In the genomic region with DNA sequence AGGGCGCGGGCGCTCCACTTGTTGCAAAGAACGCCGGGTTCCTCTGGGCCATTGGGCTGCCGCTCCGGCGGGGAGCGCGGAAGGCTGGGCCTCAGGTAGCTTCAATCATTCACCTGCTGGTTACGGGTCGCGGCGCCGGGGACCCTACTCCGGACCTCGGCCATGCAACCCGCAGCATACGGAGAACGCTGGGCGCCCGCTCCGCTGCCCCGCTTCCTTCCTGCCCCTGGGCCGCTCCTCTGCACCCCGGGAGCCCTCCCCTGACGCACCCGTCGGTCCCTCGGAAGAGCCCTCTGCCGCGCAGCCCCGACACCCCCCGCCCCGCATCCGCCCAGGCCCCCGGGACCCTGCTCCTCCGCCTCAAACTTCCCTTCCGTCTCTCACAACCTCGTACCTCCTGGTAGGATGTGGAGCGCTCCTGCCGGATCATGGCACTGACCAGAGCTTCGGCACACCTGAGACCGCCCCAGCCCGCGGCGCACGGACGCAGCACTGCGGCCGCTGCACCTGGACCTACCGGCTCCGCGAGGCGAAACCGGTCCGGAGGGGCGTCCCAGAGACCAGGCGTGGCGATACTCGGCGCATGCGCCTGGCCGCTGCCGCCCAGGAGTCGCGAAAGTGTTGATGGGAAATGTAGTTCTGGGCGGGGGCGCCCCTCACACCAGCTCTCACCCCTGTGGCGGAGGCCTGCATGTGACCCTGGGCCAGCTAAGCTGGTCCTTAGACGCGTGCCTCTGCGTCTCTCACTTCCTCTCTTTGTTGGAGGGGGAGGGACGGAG, we compare ENCODE assay signal across 7 cellular contexts.
DNase-seq lines count a peak whose midpoint lies in the region; ATAC-seq and TF ChIP-seq lines count a peak whose summit lies in the region.

Gene PACC1 (minus strand): TSS at position 559 of the 779 bp plus-strand sequence. CDS start 129 bp downstream, at position 430.

- peak; percentile 92 for TF ChIP-seq POLR2A in GM18505 (IDR thresholded peaks at IDR 0.05; ENCODE audit: borderline replicate concordance, extremely low read depth, insufficient read depth, insufficient read length)

- peak within 1 kb of the TSS; percentile 63 for H3K4me3 ChIP-seq in astrocyte of the cerebellum (ENCODE audit: low read depth, low read length)
- H3K4me3 ChIP-seq in retinal pigment epithelial cell (ENCODE audit: low read length), result peak within 1 kb of the TSS; percentile 87

- in situ Hi-C loops in astrocyte of the cerebellum (cut with HindIII; ENCODE audit: low sequenced_read_pairs), result no loop called here

- TF ChIP-seq CTCF in astrocyte of the cerebellum (IDR thresholded peaks at IDR 0.05; ENCODE audit: low read depth, low read length, missing control alignments) (no peak), retinal pigment epithelial cell (conservative IDR thresholded peaks at IDR 0.05; ENCODE audit: low read depth, low read length) (no peak)

- DNase-seq in NCI-H1930 (lab: John Stamatoyannopoulos, UW) (peak; percentile 91 to 92), T-helper 22 cell (ENCODE audit: low read depth) (peak; percentile 79), astrocyte of the cerebellum (ENCODE audit: low read depth) (peak; percentile 43), hippocampal formation (lab: John Stamatoyannopoulos, UW) (peak; percentile 74 to 85), retinal pigment epithelial cell (ENCODE audit: low read depth) (peak; percentile 59)

- peak; percentile 95 for ATAC-seq in GM18505 (IDR thresholded peaks at IDR 0.05; ENCODE audit: unreplicated experiment)
- peak; percentile 98 for ATAC-seq in HG02938 (IDR thresholded peaks at IDR 0.05; ENCODE audit: unreplicated experiment)

Comparison
In these comparisons a context has a peak if more than half of its experiments do, and no peak if none do; other contexts are left out.
1. Peak in every context shown above with its lines: DNase-seq, ATAC-seq and H3K4me3 ChIP-seq.